In the genomic region with DNA sequence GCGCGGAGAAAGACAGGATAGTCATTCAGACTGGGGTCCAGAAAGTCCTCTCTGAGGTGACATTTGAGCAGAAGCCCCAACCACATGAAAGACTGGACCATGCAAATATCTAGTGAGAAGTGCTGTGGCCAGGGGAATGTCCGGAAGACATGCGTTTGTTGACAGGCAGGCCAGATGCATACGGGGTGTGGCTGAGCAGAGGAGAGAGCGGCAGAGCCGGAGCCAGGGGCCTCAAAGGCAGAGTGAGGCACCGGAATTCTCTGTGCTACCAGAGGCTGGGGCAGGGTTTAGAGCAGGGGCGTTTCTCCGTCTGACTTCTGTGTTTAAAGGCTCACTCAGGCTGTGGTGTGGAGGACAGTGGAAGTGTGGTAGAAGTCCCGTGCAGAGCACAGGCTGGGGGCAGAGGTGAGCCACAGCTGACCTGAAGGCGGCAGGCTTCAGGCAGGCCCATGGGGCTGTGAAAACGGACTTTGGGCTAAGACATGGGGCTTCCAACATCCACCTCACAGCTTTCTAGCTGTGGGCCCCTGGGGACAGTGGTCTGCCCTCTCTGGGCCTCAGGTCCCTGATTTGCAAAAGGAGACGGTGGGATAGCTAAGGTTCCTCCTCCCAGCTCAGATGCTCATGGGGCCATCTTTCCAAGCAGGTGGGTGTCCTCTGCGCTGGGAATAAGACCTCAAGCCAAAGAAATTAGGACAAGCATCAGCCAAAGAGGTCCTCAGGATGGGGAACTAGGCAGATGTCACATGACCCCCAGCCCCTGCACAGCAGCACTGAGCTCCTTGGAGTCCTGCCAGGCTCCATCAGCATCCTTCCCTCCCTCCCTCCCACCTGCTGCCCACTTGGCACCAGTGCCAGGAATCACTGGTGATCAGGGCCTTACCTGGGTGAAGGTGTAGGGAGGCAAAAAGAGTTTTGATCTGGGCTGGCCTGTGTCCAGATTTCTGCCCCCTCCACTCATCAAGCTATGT, we compare ENCODE assay signal across 25 cellular contexts. TPM values are rescaled to one million over a fixed set of nuclear protein-coding genes. Genes with fewer than 3 reads are reported as not detected.
DNase-seq lines count a peak whose midpoint lies in the region; TF ChIP-seq lines count a peak whose summit lies in the region.
"Had no signal": no experiment of that assay in that cellular context is flagged by ENCODE, and none has a peak within 500 bp of the region (broad histone marks: within the 10 kb centered on the region; RNA-seq: fewer than 3 reads in every experiment).

No MANE protein-coding gene starts in this region.

- no peak for TF ChIP-seq CTCF in GM12865 (IDR thresholded peaks at IDR 0.05; ENCODE audit: insufficient read depth, low read depth, low read length, missing control alignments)
- no peak for TF ChIP-seq CTCF in neural crest cell (conservative IDR thresholded peaks at IDR 0.05)
- TF ChIP-seq CTCF in tibial artery (IDR thresholded peaks at IDR 0.05): no peak

- peaks cover 7% of the 10 kb centered on the region for H3K9me3 Mint-ChIP-seq in neural crest cell
- H3K9me3 Mint-ChIP-seq: T-helper 1 cell treated with Interleukin-12 subunit alpha and Interleukin-12 subunit beta and Interleukin-4 antibody, amounts not matched to agents 30 μg/mL and 1 μg/mL, for 36 hours had no signal

- peak; percentile 26 for DNase-seq in GM12865 (ENCODE audit: low read depth)
- peak; percentile 77 for DNase-seq in NCI-H1105 treated with DMSO at 0.1 percent for 48 hours (lab: John Stamatoyannopoulos, UW)
- peak; percentile 87 for DNase-seq in SW480 (ENCODE audit: low spot score)
- DNase-seq in neural crest cell (ENCODE audit: low read depth, low spot score): no peak
- no peak for DNase-seq in tibial artery
- DNase-seq in NCI-H1436 (lab: John Stamatoyannopoulos, UW): no peak
- no peak for DNase-seq in T-helper 9 cell
- DNase-seq: activated CD4-positive, alpha-beta T cell treated with anti-CD3 and anti-CD28 coated beads, Interleukin-2, amount 50 U/mL, for 1 hour; activated CD8-positive, alpha-beta memory T cell treated with anti-CD3 and anti-CD28 coated beads, Interleukin-2, amount 50 U/mL, for 4 hours; activated gamma-delta T cell; CD8-positive, alpha-beta memory T cell; dermis blood vessel endothelial cell; heart left ventricle; left ventricle myocardium superior; NCI-H146; psoas muscle; SHP77 treated with DMSO at 0.1 percent for 48 hours; stimulated activated CD4-positive, alpha-beta T cell treated with anti-CD3 and anti-CD28 coated beads, Interleukin-4, amount 100 ng/mL, for 1 hour had no signal

- no peak overlapping the region for H3K4me3 Mint-ChIP-seq in neural crest cell
- H3K4me3 Mint-ChIP-seq: CD8-positive, alpha-beta memory T cell; neural progenitor cell; stimulated activated naive CD8-positive, alpha-beta T cell treated with anti-CD3 and anti-CD28 coated beads, Interleukin-15, Interleukin-2, amounts not matched to agents 100 ng/mL and 50 ng/mL, for 24 hours; T-helper 1 cell treated with Interleukin-12 subunit alpha and Interleukin-12 subunit beta and Interleukin-4 antibody, amounts not matched to agents 30 μg/mL and 1 μg/mL, for 36 hours had no signal

- peaks cover 0 to 6% of the 10 kb centered on the region in 2 donors for H3K27me3 ChIP-seq in tibial artery
- H3K27me3 ChIP-seq: adrenal gland, neural progenitor cell, tibial nerve had no signal

- no peaks in the 10 kb centered on the region for H3K9me3 ChIP-seq in tibial artery
- H3K9me3 ChIP-seq: adrenal gland, heart left ventricle, psoas muscle, tibial nerve had no signal

- no peak overlapping the region for H3K4me3 ChIP-seq in GM12865 (ENCODE audit: low read depth, low read length)
- H3K4me3 ChIP-seq in tibial artery: no peak overlapping the region
- H3K4me3 ChIP-seq: adrenal gland, heart left ventricle, neural progenitor cell, psoas muscle, tibial nerve had no signal

- no peaks in the 10 kb centered on the region for H3K4me1 Mint-ChIP-seq in neural crest cell
- H3K4me1 Mint-ChIP-seq: CD8-positive, alpha-beta memory T cell; neural progenitor cell had no signal

- peak overlapping the region; percentile 5 for H3K27ac Mint-ChIP-seq in neural crest cell (ENCODE audit: unreplicated experiment)
- H3K27ac Mint-ChIP-seq: CD8-positive, alpha-beta memory T cell; neural progenitor cell; stimulated activated naive CD8-positive, alpha-beta T cell treated with anti-CD3 and anti-CD28 coated beads, Interleukin-15, Interleukin-2, amounts not matched to agents 100 ng/mL and 50 ng/mL, for 24 hours; T-helper 1 cell treated with Interleukin-12 subunit alpha and Interleukin-12 subunit beta and Interleukin-4 antibody, amounts not matched to agents 30 μg/mL and 1 μg/mL, for 36 hours had no signal

- no peaks in the 10 kb centered on the region for H3K36me3 ChIP-seq in tibial artery
- H3K36me3 ChIP-seq: adrenal gland, heart left ventricle, neural progenitor cell, tibial nerve had no signal

- H3K27ac ChIP-seq in tibial artery: no peak overlapping the region
- H3K27ac ChIP-seq: adrenal gland, heart left ventricle, neural progenitor cell, psoas muscle, tibial nerve had no signal

- no peaks in the 10 kb centered on the region for H3K36me3 Mint-ChIP-seq in neural crest cell (ENCODE audit: low read depth)
- H3K36me3 Mint-ChIP-seq: CD8-positive, alpha-beta memory T cell; neural progenitor cell had no signal

- H3K27me3 Mint-ChIP-seq in neural crest cell (ENCODE audit: low read depth): peaks cover 3% of the 10 kb centered on the region

- no peaks in the 10 kb centered on the region for H3K4me1 ChIP-seq in tibial artery
- H3K4me1 ChIP-seq: adrenal gland, heart left ventricle, neural progenitor cell, psoas muscle, tibial nerve had no signal

- intact Hi-C loops in tibial artery (cut with DNase I; ENCODE audit: low total_unique reads): no loop called here

RNA-seq across cellular contexts. Expression of a gene that starts 11.2 kb away (rescaled TPM):
- not detected in 2 replicates for total RNA-seq in neural crest cell
- total RNA-seq: bronchial epithelial cell; CD8-positive, alpha-beta memory T cell; dermis blood vessel endothelial cell; left ventricle myocardium superior; psoas muscle; tibial nerve had no signal

RNA-seq across cellular contexts. Expression of a gene that starts 45.6 kb away (rescaled TPM):
- total RNA-seq in neural crest cell: not detected in 2 replicates
- total RNA-seq: bronchial epithelial cell; CD8-positive, alpha-beta memory T cell; dermis blood vessel endothelial cell; NCI-H460 had no signal

Comparison
In these comparisons a context has a peak if more than half of its experiments do, and no peak if none do; other contexts are left out.
1. DNase-seq: peak in GM12865 (single experiment), NCI-H1105 treated with DMSO at 0.1 percent for 48 hours (single experiment) and SW480 (single experiment); none in neural crest cell (single experiment), tibial artery (0 of 2), NCI-H1436 (single experiment) and T-helper 9 cell (single experiment).